Comparison of ENCODE assay signal across 8 cellular contexts in the genomic region with DNA sequence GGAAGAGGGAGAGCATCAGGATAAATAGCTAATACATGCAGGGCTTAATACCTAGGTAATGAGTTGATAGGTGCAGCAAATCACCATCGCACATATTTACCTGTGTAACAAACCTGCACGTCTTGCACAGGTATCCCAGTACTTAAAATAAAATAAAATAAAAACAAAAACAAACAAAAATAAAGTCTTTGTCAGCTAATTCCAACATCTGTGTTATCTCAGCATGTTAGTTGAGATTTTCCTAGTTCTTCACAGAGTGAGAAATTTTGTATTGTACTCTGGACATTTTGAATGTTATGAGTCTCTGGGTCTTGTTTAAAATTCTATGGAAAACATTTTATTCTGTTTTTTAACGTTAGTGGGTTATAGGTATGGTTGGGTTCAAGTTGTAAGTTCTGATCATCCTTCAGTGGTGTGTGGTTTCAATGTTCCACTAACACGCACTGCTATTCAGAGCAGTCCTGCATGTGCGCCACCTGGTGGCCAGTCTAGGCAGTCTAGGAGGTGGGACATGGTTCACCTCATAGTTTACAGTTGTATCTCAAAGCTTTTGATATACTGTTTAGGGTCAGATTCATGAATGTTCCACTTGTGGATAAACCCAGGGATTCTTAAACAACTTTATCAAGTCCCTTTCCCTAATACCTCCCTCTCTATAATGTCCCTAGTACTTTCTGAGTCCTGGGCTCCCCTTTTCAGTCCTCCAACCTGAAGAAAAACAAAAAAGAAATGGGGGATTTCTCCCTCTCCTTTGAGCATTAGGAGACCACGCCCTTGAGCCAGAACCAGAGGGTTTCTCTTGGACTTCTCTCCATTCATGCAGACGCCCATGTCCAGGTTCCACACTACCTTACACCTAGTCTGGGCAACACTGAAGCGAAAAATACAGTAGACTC.
DNase-seq lines count a peak whose midpoint lies in the region; ATAC-seq and TF ChIP-seq lines count a peak whose summit lies in the region.

No MANE protein-coding gene starts in this region.

- H4K20me1 ChIP-seq in IMR-90 (ENCODE audit: insufficient read depth, low read length), result no peaks in the 10 kb centered on the region

- POLR2A ChIA-PET in IMR-90 (lab: Charles Lee; ENCODE audit: unreplicated experiment), result no interaction called here

- CTCF ChIA-PET in IMR-90 (lab: Yijun Ruan, JAX), result interaction anchor here (0.5 to 1.1 kb wide), 7 partner anchors 8 to 426 kb away, joined by 3 to 4 read pairs (median 3); no protein-coding TSS in a partner anchor

- intact Hi-C loops in IMR-90 (cut with micrococcal nuclease), result loop anchor here (1.0 to 2.0 kb wide), 4 partner anchors 42 to 761 kb away; no protein-coding TSS in a partner anchor
- intact Hi-C loops in thyroid gland (cut with DNase I), result no loop called here

- H3K27ac ChIP-seq in IMR-90 (ENCODE audit: insufficient read depth, low read length), result no peak overlapping the region
- H3K27ac ChIP-seq in thyroid gland, result no peak overlapping the region

- ATAC-seq in GM21619 (IDR thresholded peaks at IDR 0.05; ENCODE audit: unreplicated experiment) (peak; percentile 93), IMR-90 (ENCODE audit: low read depth) (peak; percentile 100), omental fat pad (ENCODE audit: low FRiP score) (peak; percentile 84)

- no peaks in the 10 kb centered on the region for H3K36me3 ChIP-seq in IMR-90 (ENCODE audit: control insufficient read depth, insufficient read depth, low read length)
- H3K36me3 ChIP-seq in thyroid gland, result no peaks in the 10 kb centered on the region

- dilution Hi-C loops in IMR-90 (cut with HindIII; ENCODE audit: low sequenced_read_pairs, unreplicated experiment), result no loop called here

- peak; percentile 68 for TF ChIP-seq RAD21 in IMR-90 (IDR thresholded peaks at IDR 0.05; ENCODE audit: low read length)

- in situ Hi-C loops in IMR-90 (cut with MboI; ENCODE audit: low sequenced_read_pairs), result loop anchor here (5.0 to 25.0 kb wide), 2 partner anchors 44 to 469 kb away; no protein-coding TSS in a partner anchor

- no TSS peak for BruUV-seq in IMR-90 (replicated peaks; lab: Mats Ljungman, UMichigan)

- TF ChIP-seq CTCF in IMR-90 (conservative IDR thresholded peaks at IDR 0.05; ENCODE audit: low read depth, low read length) (peak; percentile 83), foreskin fibroblast (IDR thresholded peaks at IDR 0.05; ENCODE audit: low read depth, low read length) (peak; percentile 95), omental fat pad (IDR thresholded peaks at IDR 0.05) (no peak), thyroid gland (IDR thresholded peaks at IDR 0.05) (peak; percentile 54 to 89 (median 68))

- H3K4me1 ChIP-seq in IMR-90 (ENCODE audit: control insufficient read depth, insufficient read depth, low read length) (no peaks in the 10 kb centered on the region), thyroid gland (no peaks in the 10 kb centered on the region)

- no peak for TF ChIP-seq POLR2A in IMR-90 (IDR thresholded peaks at IDR 0.05; ENCODE audit: low read depth, low read length)
- TF ChIP-seq POLR2A in thyroid gland (IDR thresholded peaks at IDR 0.05), result no peak

- no peak overlapping the region for H3K18ac ChIP-seq in IMR-90 (ENCODE audit: low read depth, low read length)

- H3K9me3 ChIP-seq in IMR-90 (ENCODE audit: control insufficient read depth, insufficient read depth, low read length) (no peaks in the 10 kb centered on the region), thyroid gland (no peaks in the 10 kb centered on the region)

- no peak overlapping the region for H4K8ac ChIP-seq in IMR-90 (ENCODE audit: low read depth in 2 of 2, low read length in 2 of 2)

- H3K9me1 ChIP-seq in IMR-90 (ENCODE audit: insufficient read depth, low read length), result no peaks in the 10 kb centered on the region

- H2BK5ac ChIP-seq in IMR-90 (ENCODE audit: low read depth, low read length, poor library complexity, severe bottlenecking), result no peak overlapping the region

- H3K56ac ChIP-seq in IMR-90 (ENCODE audit: extremely low read depth, insufficient read depth, low read length), result no peak overlapping the region

- WGBS in IMR-90 (ENCODE audit: extremely low coverage in 2 of 2, insufficient read length in 1 of 2), 2 experiments, result 20% methylated on average over 1 of the region's 8 CpGs; no CpG with 5 or more reads in 1 of the 2 experiments
- 43 to 45% methylated on average over 8 of the region's 8 CpGs for WGBS in thyroid gland, 2 donors

- no peaks in the 10 kb centered on the region for H3K79me1 ChIP-seq in IMR-90 (ENCODE audit: low read depth in 1 of 2, low read length in 2 of 2)

- H2BK120ac ChIP-seq in IMR-90 (ENCODE audit: low read depth, low read length), result no peak overlapping the region

- no peak overlapping the region for H3K4ac ChIP-seq in IMR-90 (ENCODE audit: low read depth, low read length)

- H3K27me3 ChIP-seq in IMR-90 (ENCODE audit: control insufficient read depth, insufficient read depth, low read length) (peaks cover 18% of the 10 kb centered on the region), thyroid gland (no peaks in the 10 kb centered on the region)

- H3K23ac ChIP-seq in IMR-90 (ENCODE audit: low read depth, low read length), result no peak overlapping the region

- no peak overlapping the region for H3K9ac ChIP-seq in IMR-90 (ENCODE audit: low read depth, low read length)

- DNase-seq in ELF-1 (ENCODE audit: low read depth, low spot score) (peak; percentile 46), IMR-90 (peak; percentile 60), RPMI7951 (ENCODE audit: low read depth) (peak; percentile 55), foreskin fibroblast (peak; percentile 43 to 81), omental fat pad (ENCODE audit: low spot score) (peak; percentile 91), thyroid gland (peak; percentile 69 to 85)
- DNase-seq in activated T-helper 1 cell treated with anti-CD3 and anti-CD28 coated beads, Interleukin-2, amount 50 U/mL, for 16 hours (ENCODE audit: low read depth in 1 of 2, low spot score in 1 of 2), result peak; percentile 63 to 73

- H2BK15ac ChIP-seq in IMR-90 (ENCODE audit: low read depth, low read length), result no peak overlapping the region

- H3K4me2 ChIP-seq in IMR-90 (ENCODE audit: low read depth, low read length), result no peak overlapping the region

- H4K91ac ChIP-seq in IMR-90 (ENCODE audit: insufficient read depth, low read depth, low read length), result no peak overlapping the region

- H2AFZ ChIP-seq in IMR-90 (replicated peaks; ENCODE audit: low read length, poor library complexity), result no peak overlapping the region

- H4K5ac ChIP-seq in IMR-90 (ENCODE audit: low read depth, low read length), result no peak overlapping the region

- H2BK20ac ChIP-seq in IMR-90 (ENCODE audit: low read depth, low read length), result no peak overlapping the region

- H3K4me3 ChIP-seq in IMR-90 (ENCODE audit: insufficient read depth, low read depth, low read length) (no peak overlapping the region), foreskin fibroblast (ENCODE audit: low read depth in 1 of 2, low read length in 2 of 2) (no peak overlapping the region), thyroid gland (replicated peaks in 1 of 3) (no peak overlapping the region)

- H3K14ac ChIP-seq in IMR-90 (replicated peaks; ENCODE audit: low read depth, low read length), result no peak overlapping the region

- no peak overlapping the region for H2AK5ac ChIP-seq in IMR-90 (ENCODE audit: low read depth, low read length)

- no peak overlapping the region for H2AK9ac ChIP-seq in IMR-90 (replicated peaks; ENCODE audit: low read depth, low read length, poor library complexity)

TF ChIP-seq in IMR-90, 13 proteins besides CTCF, POLR2A, EP300 and RAD21:
- TF ChIP-seq RFX5 (IDR thresholded peaks at IDR 0.05; ENCODE audit: low read depth, low read length), result no peak
- no peak for TF ChIP-seq RCOR1 (IDR thresholded peaks at IDR 0.05; ENCODE audit: insufficient replicate concordance, low read length)
- no peak for TF ChIP-seq MXI1 (IDR thresholded peaks at IDR 0.05; ENCODE audit: borderline replicate concordance, low read depth, low read length)
- peak; percentile 80 for TF ChIP-seq SMC3 (IDR thresholded peaks at IDR 0.05; ENCODE audit: low read depth, low read length)
TF ChIP-seq in IMR-90: peak in this region for 1.

Comparison
In these comparisons a context has a peak if more than half of its experiments do, and no peak if none do; other contexts are left out.
1. CTCF ChIP-seq: peak in IMR-90 (single experiment), foreskin fibroblast (single experiment) and thyroid gland (6 of 6); none in omental fat pad (0 of 3).
2. Peak in every context shown above with its lines, with median percentiles within 50 percentile points of each other: DNase-seq and ATAC-seq.